In the genomic region with DNA sequence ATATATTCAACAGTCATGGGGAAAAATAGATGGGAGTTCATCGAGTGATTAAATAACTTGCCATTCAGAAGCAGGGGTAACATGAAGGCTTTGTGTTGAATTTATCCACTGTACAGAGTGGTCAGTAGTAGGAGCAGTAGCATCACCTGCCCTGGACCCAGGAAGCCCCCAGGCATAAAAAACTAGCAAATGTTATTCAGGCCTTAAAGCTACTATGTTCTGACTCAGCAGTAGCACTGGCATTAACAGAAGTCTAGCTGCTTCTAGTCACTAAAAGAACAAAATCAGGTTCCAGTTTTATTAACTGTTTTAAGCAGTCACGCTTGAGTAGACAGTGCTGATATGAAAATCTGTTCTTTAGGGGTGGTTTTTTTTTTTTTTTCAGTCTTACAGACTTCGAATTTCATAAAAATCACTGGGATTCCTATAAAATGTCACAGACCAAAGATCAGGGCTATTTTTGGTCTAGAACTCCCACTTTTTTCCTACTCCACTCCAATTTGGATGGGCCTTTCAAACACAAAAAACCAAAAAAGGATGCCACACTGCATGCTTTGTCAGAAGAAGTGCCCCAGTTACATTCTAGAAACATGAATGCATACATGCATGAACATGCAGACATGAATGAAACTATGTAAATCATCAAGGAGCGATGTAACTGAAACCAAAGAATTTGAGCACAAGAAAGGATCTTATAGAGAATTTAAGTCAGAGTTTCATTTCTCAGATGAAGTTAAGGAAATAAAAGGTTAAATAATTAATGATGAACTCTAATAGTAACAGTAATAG, we compare ENCODE assay signal across 8 cellular contexts. TPM values are rescaled to one million over a fixed set of nuclear protein-coding genes. Genes with fewer than 3 reads are reported as not detected.
DNase-seq lines count a peak whose midpoint lies in the region; ATAC-seq, FAIRE-seq and TF ChIP-seq lines count a peak whose summit lies in the region.

No MANE protein-coding gene starts in this region.

- no peak overlapping the region for H3K23ac ChIP-seq in neuronal stem cell (ENCODE audit: low read depth, low read length, poor library complexity)

- no peak for TF ChIP-seq POLR2A in H54 (IDR thresholded peaks at IDR 0.05; ENCODE audit: low read depth, low read length)

- H3K14ac ChIP-seq in neuronal stem cell (ENCODE audit: low read length) = no peak overlapping the region

- H4K20me1 ChIP-seq in hepatocyte (ENCODE audit: insufficient read depth, poor library complexity, severe bottlenecking) = no peaks in the 10 kb centered on the region

- H2BK15ac ChIP-seq in neuronal stem cell (ENCODE audit: low read length) = no peak overlapping the region

- H3K79me1 ChIP-seq in neuronal stem cell (ENCODE audit: low read depth, low read length) = no peaks in the 10 kb centered on the region

- H2BK12ac ChIP-seq in neuronal stem cell (ENCODE audit: low read length) = no peak overlapping the region

- no peak overlapping the region for H2BK5ac ChIP-seq in neuronal stem cell (ENCODE audit: low read length)

- H3K4me1 ChIP-seq in hepatocyte (ENCODE audit: insufficient read depth) = no peaks in the 10 kb centered on the region
- H3K4me1 ChIP-seq in neuronal stem cell (ENCODE audit: control insufficient read depth in 2 of 2, insufficient read depth in 1 of 2, low read depth in 1 of 2, low read length in 2 of 2) = no peaks in the 10 kb centered on the region
- no peaks in the 10 kb centered on the region for H3K4me1 ChIP-seq in colonic mucosa

- H3K4ac ChIP-seq in neuronal stem cell (ENCODE audit: low read length) = no peak overlapping the region

- no peaks in the 10 kb centered on the region for H3K27me3 Mint-ChIP-seq in nephron progenitor cell (ENCODE audit: low read depth, poor library complexity)

- H3K79me2 ChIP-seq in hepatocyte = peaks cover 23% of the 10 kb centered on the region

- H2AK5ac ChIP-seq in neuronal stem cell (ENCODE audit: low read depth, low read length) = no peak overlapping the region

- H2AFZ ChIP-seq in hepatocyte (no peak overlapping the region), neuronal stem cell (ENCODE audit: low read length) (no peak overlapping the region)

- 86% methylated on average over 4 of the region's 4 CpGs for WGBS in hepatocyte (ENCODE audit: low lambda C conversion rate, missing lambda C conversion rate)
- no CpG with 5 or more reads among the region's 4 CpGs for WGBS in neuronal stem cell (ENCODE audit: extremely low coverage in 2 of 2, insufficient read length in 2 of 2, insufficient replicate concordance in 1 of 2), 2 donors

- no peak overlapping the region for H3K4me2 ChIP-seq in hepatocyte
- no peak overlapping the region for H3K4me2 ChIP-seq in neuronal stem cell (ENCODE audit: insufficient read depth, low read length, poor library complexity, severe bottlenecking)

- no peak overlapping the region for H2BK120ac ChIP-seq in neuronal stem cell (ENCODE audit: low read depth, low read length)

- no peak overlapping the region for H3K18ac ChIP-seq in neuronal stem cell (ENCODE audit: low read length)

- H3K27ac ChIP-seq in hepatocyte (peak overlapping the region; percentile 12), neuronal stem cell (replicated peaks; ENCODE audit: low read length) (no peak overlapping the region), colonic mucosa (no peak overlapping the region)

- ATAC-seq in GM18499 (IDR thresholded peaks at IDR 0.05; ENCODE audit: insufficient read depth, unreplicated experiment) = peak; percentile 47

- H4K8ac ChIP-seq in neuronal stem cell (ENCODE audit: low read depth, low read length) = no peak overlapping the region

- peaks cover 10% of the 10 kb centered on the region for H3K4me1 Mint-ChIP-seq in nephron progenitor cell

- TF ChIP-seq CTCF in hepatocyte (IDR thresholded peaks at IDR 0.05; ENCODE audit: poor library complexity) (no peak), nephron progenitor cell (IDR thresholded peaks at IDR 0.05) (no peak), colonic mucosa (IDR thresholded peaks at IDR 0.05) (no peak)

- peaks cover 23% of the 10 kb centered on the region for H3K36me3 Mint-ChIP-seq in nephron progenitor cell (ENCODE audit: low read depth)

- DNase-seq in H54 (ENCODE audit: insufficient read length, low spot score) = no peak
- peak; percentile 73 for DNase-seq in RCC 7860 (ENCODE audit: low spot score)
- no peak for DNase-seq in hepatocyte (ENCODE audit: low spot score)
- DNase-seq in nephron progenitor cell = no peak
- DNase-seq in neuronal stem cell (ENCODE audit: low spot score) = no peak
- no peak for DNase-seq in colonic mucosa
- no peak for DNase-seq in activated CD8-positive, alpha-beta memory T cell treated with anti-CD3 and anti-CD28 coated beads, Interleukin-2, amount 50 U/mL, for 48 hours

- no peak overlapping the region for H3K4me3 Mint-ChIP-seq in nephron progenitor cell

- H3K4me3 ChIP-seq in hepatocyte (no peak overlapping the region), neuronal stem cell (ENCODE audit: low read length in 2 of 2) (no peak overlapping the region), colonic mucosa (no peak overlapping the region)

- no peak overlapping the region for H3K27ac Mint-ChIP-seq in nephron progenitor cell

- H3K36me3 ChIP-seq in hepatocyte (replicated peaks; ENCODE audit: insufficient read depth, low read depth) (no peaks in the 10 kb centered on the region), neuronal stem cell (replicated peaks in 1 of 2; ENCODE audit: control insufficient read depth in 2 of 2, insufficient read depth in 2 of 2, low read length in 2 of 2) (peaks cover 0 to 18% of the 10 kb centered on the region in 2 donors), colonic mucosa (no peaks in the 10 kb centered on the region)

- peaks cover 8% of the 10 kb centered on the region for H3K9me3 Mint-ChIP-seq in nephron progenitor cell

- no peak overlapping the region for H3K9ac ChIP-seq in neuronal stem cell (ENCODE audit: low read depth, low read length, poor library complexity)
- peak overlapping the region in 1 of 2 donors; percentile 0 for H3K9ac ChIP-seq in colonic mucosa (ENCODE audit: low read depth in 2 of 2, low read length in 2 of 2)

- intact Hi-C loops in colonic mucosa (cut with DNase I) = loop anchor here (2.0 to 10.0 kb wide), 3 partner anchors 75 to 363 kb away; no protein-coding TSS in a partner anchor

- no peaks in the 10 kb centered on the region for H3K27me3 ChIP-seq in hepatocyte
- no peaks in the 10 kb centered on the region for H3K27me3 ChIP-seq in neuronal stem cell (ENCODE audit: control insufficient read depth in 3 of 3, insufficient read depth in 3 of 3, low read depth in 1 of 3, low read length in 3 of 3)
- H3K27me3 ChIP-seq in colonic mucosa = no peaks in the 10 kb centered on the region

- H4K91ac ChIP-seq in neuronal stem cell (ENCODE audit: low read depth, low read length, poor library complexity) = no peak overlapping the region

- FAIRE-seq in H54 (lab: Jason Lieb, UNC) (peak; percentile 41), RCC 7860 (lab: Jason Lieb, UNC) (no peak)

- H3K9me3 ChIP-seq in hepatocyte (ENCODE audit: low read depth) = no peaks in the 10 kb centered on the region
- H3K9me3 ChIP-seq in neuronal stem cell (replicated peaks in 1 of 2; ENCODE audit: control insufficient read depth in 2 of 2, insufficient read depth in 1 of 2, low read depth in 1 of 2, low read length in 2 of 2) = peaks cover 0 to 8% of the 10 kb centered on the region in 2 donors
- no peaks in the 10 kb centered on the region for H3K9me3 ChIP-seq in colonic mucosa

- no peaks in the 10 kb centered on the region for H3K9me2 ChIP-seq in hepatocyte (replicated peaks; ENCODE audit: insufficient read depth)

RNA-seq across cellular contexts. Expression of a gene that starts 31.6 kb away (rescaled TPM):
- 24.1 and 28.2 TPM in 2 replicates for total RNA-seq in hepatocyte
- polyA plus RNA-seq in hepatocyte = 29.8 and 38.8 TPM in 2 replicates
- polyA plus RNA-seq in neuronal stem cell (2013, experiment 1 of 2) = 91.8 TPM
- polyA plus RNA-seq in neuronal stem cell (2013, experiment 2 of 2) = 97.5 TPM
- 10 to 100 TPM; 17.2 to 18.2 TPM for total RNA-seq in colonic mucosa
